Comparison of ENCODE assay signal across 9 cellular contexts in genomic region chr9:93207326-93207814, GRCh38. TPM values are rescaled to one million over a fixed set of nuclear protein-coding genes. Genes with fewer than 3 reads are reported as not detected.
DNase-seq lines count a peak whose midpoint lies in the region; ATAC-seq and TF ChIP-seq lines count a peak whose summit lies in the region.
"Had no signal": no experiment of that assay in that cellular context is flagged by ENCODE, and none has a peak within 500 bp of the region (broad histone marks: within the 10 kb centered on the region; RNA-seq: fewer than 3 reads in every experiment).

No MANE protein-coding gene starts in this region.

- H3K27ac Mint-ChIP-seq in nephron progenitor cell, result peak overlapping the region; percentile 83
- H3K27ac Mint-ChIP-seq in T-cell, result no peak overlapping the region

- H3K4me1 ChIP-seq in BLaER1 (peaks cover 88% of the 10 kb centered on the region), ectodermal cell (ENCODE audit: control insufficient read depth, insufficient read depth, low read length) (peaks cover 50% of the 10 kb centered on the region)

- H3K27ac ChIP-seq in BLaER1 (peak overlapping the region; percentile 67), ectodermal cell (ENCODE audit: insufficient read depth, low read depth, low read length, poor library complexity, severe bottlenecking) (peak overlapping the region; percentile 33)

- H4K20me1 ChIP-seq in BLaER1, result peaks cover 24% of the 10 kb centered on the region

- no peak for TF ChIP-seq CTCF in nephron progenitor cell (IDR thresholded peaks at IDR 0.05)

- 85 to 91% methylated on average over 9 of the region's 9 CpGs for WGBS in ectodermal cell, 2 experiments

- peak overlapping the region; percentile 56; the same call in 1 of the 2 replicates for H3K9ac ChIP-seq in BLaER1

- CTCF ChIA-PET in T-cell (lab: Charles Lee), result interaction anchor here in 1 of 2 donors (0.6 kb wide), 1 partner anchor 355 kb away, joined by 4 read pairs; no protein-coding TSS in a partner anchor

- POLR2A ChIA-PET in T-cell (lab: Charles Lee), result no interaction called here

- no peaks in the 10 kb centered on the region for H3K9me3 Mint-ChIP-seq in nephron progenitor cell
- H3K9me3 Mint-ChIP-seq in T-cell, result peaks cover 0 to 6% (median 0%) of the 10 kb centered on the region in 3 donors

- H3K27me3 Mint-ChIP-seq in nephron progenitor cell (ENCODE audit: low read depth, poor library complexity) (no peaks in the 10 kb centered on the region), T-cell (no peaks in the 10 kb centered on the region)

- peaks cover 66% of the 10 kb centered on the region for H3K4me1 Mint-ChIP-seq in nephron progenitor cell
- H3K4me1 Mint-ChIP-seq in T-cell, result peaks cover 6 to 14% (median 6%) of the 10 kb centered on the region in 3 donors

- ATAC-seq in T-cell (replicated peaks in 1 of 4), result no peak

- DNase-seq in NCI-H2171 treated with DMSO at 0.1 percent for 48 hours (lab: John Stamatoyannopoulos, UW), result peak; percentile 85
- DNase-seq in nephron progenitor cell, result no peak
- no peak for DNase-seq in OCI-M2 (lab: John Stamatoyannopoulos, UW; ENCODE audit: unreplicated experiment)
- DNase-seq in T-cell, result no peak
- no peak for DNase-seq in HUDEP-2 (lab: John Stamatoyannopoulos, UW; ENCODE audit: unreplicated experiment in 76 of 76)
- no peak for DNase-seq in ureter (ENCODE audit: low spot score)

- H3K27me3 ChIP-seq in BLaER1 (no peaks in the 10 kb centered on the region), ectodermal cell (ENCODE audit: control insufficient read depth, insufficient read depth, low read length, poor library complexity, severe bottlenecking) (no peaks in the 10 kb centered on the region)

- peaks cover 5% of the 10 kb centered on the region; the same call in 1 of the 2 replicates for H3K36me3 ChIP-seq in BLaER1
- H3K36me3 ChIP-seq in ectodermal cell (ENCODE audit: control insufficient read depth, insufficient read depth, low read length), result no peaks in the 10 kb centered on the region

- H3K9me3 ChIP-seq in BLaER1 (no peaks in the 10 kb centered on the region), ectodermal cell (ENCODE audit: control insufficient read depth, low read length) (no peaks in the 10 kb centered on the region)

- H3K4me3 ChIP-seq in BLaER1 (peak overlapping the region; percentile 27; the same call in 1 of the 2 replicates), ectodermal cell (ENCODE audit: insufficient read depth, low read depth, low read length) (no peak overlapping the region)

- peak overlapping the region; percentile 96 for H3K4me2 ChIP-seq in BLaER1

- no peak overlapping the region for H3K4me3 Mint-ChIP-seq in nephron progenitor cell
- H3K4me3 Mint-ChIP-seq in T-cell, result no peak overlapping the region

- H3K36me3 Mint-ChIP-seq in nephron progenitor cell (ENCODE audit: low read depth) (no peaks in the 10 kb centered on the region), T-cell (no peaks in the 10 kb centered on the region)

RNA-seq across cellular contexts. Expression of gene WNK2, which starts 23.4 kb away (rescaled TPM):
- polyA plus RNA-seq in ectodermal cell (2013, experiment 1 of 4), result 28.8 TPM
- polyA plus RNA-seq in ectodermal cell (2013, experiment 2 of 4), result 29.9 TPM
- polyA plus RNA-seq in ectodermal cell (2013, experiment 3 of 4), result 23.2 TPM
- polyA plus RNA-seq in ectodermal cell (2013, experiment 4 of 4), result 20.1 TPM
- under 1 TPM; 0.12 to 0.95 (median 0.48) TPM for total RNA-seq in T-cell
- 40.0 TPM for total RNA-seq in ureter
- total RNA-seq: renal cortical epithelial cell had no signal

Comparison
In these comparisons a context has a peak if more than half of its experiments do, and no peak if none do; other contexts are left out.
1. RNA of gene WNK2, which starts 23.4 kb away (total RNA-seq): 40.0 TPM in ureter (single experiment); 0.12 to 0.95 TPM in T-cell; every median in the first group is over 10 times any median in the second.